Comparison of ENCODE assay signal across 7 cellular contexts in genomic region chr18:10313016-10313342, GRCh38.
"Had no signal": no experiment of that assay in that cellular context is flagged by ENCODE, and none has a peak within 500 bp of the region (broad histone marks: within the 10 kb centered on the region; RNA-seq: fewer than 3 reads in every experiment).

No MANE protein-coding gene starts in this region.

- DNase-seq: GOT3, H7, IMR-90 had no signal

- H3K4me3 ChIP-seq: GM23248, HAP-1 had no signal

- H2AFZ ChIP-seq: GM23248 had no signal

- H3K9ac ChIP-seq: GM23248 had no signal

- H3K36me3 ChIP-seq: HAP-1 had no signal

- H3K27ac ChIP-seq: GM23248, HL-60 had no signal

- ATAC-seq: HCT116 had no signal

- H3K9me3 ChIP-seq: HAP-1 had no signal
